ENCODE assay signal across 20 cellular contexts in genomic region chr15:63996794-63997357, GRCh38.
"Had no signal": no experiment of that assay in that cellular context is flagged by ENCODE, and none has a peak within 500 bp of the region (broad histone marks: within the 10 kb centered on the region; RNA-seq: fewer than 3 reads in every experiment).

No MANE protein-coding gene starts in this region.

- ATAC-seq: activated CD4-positive, CD25-positive, alpha-beta regulatory T cell treated with anti-CD3 and anti-CD28 coated beads, Interleukin-2, amount 50 U/mL, for 24 hours; activated CD8-positive, alpha-beta T cell treated with anti-CD3 and anti-CD28 coated beads, Interleukin-2, amount 10 ng/mL, durations not matched to agents 7 days and 5 days; body of pancreas; foreskin keratinocyte; stimulated activated naive CD8-positive, alpha-beta T cell treated with anti-CD3 and anti-CD28 coated beads, Interleukin-15, amount 100 ng/mL, for 72 hours had no signal

- DNase-seq: activated CD4-positive, alpha-beta T cell treated with anti-CD3 and anti-CD28 coated beads, Interleukin-2, amount 50 U/mL, for 1 hour; activated CD8-positive, alpha-beta T cell treated with anti-CD3 and anti-CD28 coated beads, Interleukin-2, amount 10 ng/mL, durations not matched to agents 7 days and 5 days; activated gamma-delta T cell; anterior cingulate cortex; body of pancreas; effector CD4-positive, alpha-beta T cell; erythroblast; foreskin keratinocyte; glutamatergic neuron; hippocampal formation; nephron progenitor cell; stimulated activated CD4-positive, alpha-beta T cell treated with anti-CD3 and anti-CD28 coated beads, Interleukin-12 subunit alpha, Interleukin-12 subunit beta, amount 100 ng/mL, for 4 hours; stimulated activated CD4-positive, alpha-beta T cell treated with anti-CD3 and anti-CD28 coated beads, Interleukin-1b, Interleukin-23, amount 100 ng/mL, for 48 hours; stimulated activated naive CD8-positive, alpha-beta T cell treated with anti-CD3 and anti-CD28 coated beads, Interleukin-15, amount 100 ng/mL, for 72 hours; SW 1271; transverse colon had no signal

- FAIRE-seq: urothelium cell line had no signal

- H3K4me3 ChIP-seq: body of pancreas, cardiac muscle cell, transverse colon had no signal

- H3K9me3 ChIP-seq: body of pancreas, transverse colon had no signal

- H3K27ac ChIP-seq: body of pancreas, cardiac muscle cell, foreskin keratinocyte, transverse colon, VCaP had no signal

- H3K36me3 ChIP-seq: cardiac muscle cell, transverse colon had no signal

- H3K27me3 ChIP-seq: body of pancreas, cardiac muscle cell, foreskin keratinocyte, transverse colon had no signal
